In the genomic region with DNA sequence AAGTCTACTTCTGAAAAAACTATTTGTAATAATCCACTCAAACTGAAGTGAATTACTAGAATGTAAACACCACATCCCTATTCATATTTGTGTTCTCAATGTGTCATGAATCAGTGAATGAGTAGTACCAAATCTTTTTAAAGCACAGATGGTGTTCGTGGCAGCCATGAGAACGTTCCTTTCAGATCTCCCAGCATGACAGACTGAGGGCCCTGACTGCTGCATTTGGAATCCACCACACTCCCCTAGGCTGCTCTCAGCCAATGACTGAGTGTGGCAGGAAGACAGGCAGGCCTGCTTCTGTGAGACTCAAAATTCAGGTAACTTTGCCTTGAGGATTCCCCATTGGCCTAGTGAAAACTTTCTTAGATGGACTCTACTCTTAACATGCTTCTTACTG, we compare ENCODE assay signal across 21 cellular contexts. TPM values are rescaled to one million over a fixed set of nuclear protein-coding genes. Genes with fewer than 3 reads are reported as not detected.
DNase-seq lines count a peak whose midpoint lies in the region; ATAC-seq and TF ChIP-seq lines count a peak whose summit lies in the region.
"Had no signal": no experiment of that assay in that cellular context is flagged by ENCODE, and none has a peak within 500 bp of the region (broad histone marks: within the 10 kb centered on the region; RNA-seq: fewer than 3 reads in every experiment).

No MANE protein-coding gene starts in this region.

- H3K4me3 ChIP-seq in MG63 (no peak overlapping the region), osteoblast (ENCODE audit: insufficient read depth, low read length) (no peak overlapping the region)
- H3K4me3 ChIP-seq: Peyer's patch, thyroid gland had no signal

- H3K27ac ChIP-seq in osteoblast (ENCODE audit: low read depth, low read length) = no peak overlapping the region
- H3K27ac ChIP-seq: Peyer's patch, thyroid gland had no signal

- no peaks in the 10 kb centered on the region for H3K36me3 ChIP-seq in MG63
- H3K36me3 ChIP-seq in osteoblast (ENCODE audit: insufficient read depth, low read length) = no peaks in the 10 kb centered on the region
- H3K36me3 ChIP-seq: Peyer's patch, thyroid gland had no signal

- H3K79me2 ChIP-seq in osteoblast (ENCODE audit: insufficient read depth, low read length) = no peaks in the 10 kb centered on the region

- H3K27me3 ChIP-seq in MG63 = no peaks in the 10 kb centered on the region
- H3K27me3 ChIP-seq in osteoblast (ENCODE audit: insufficient read depth, low read length) = no peaks in the 10 kb centered on the region
- H3K27me3 ChIP-seq: Peyer's patch, thyroid gland had no signal

- no peak overlapping the region for H3K4me2 ChIP-seq in osteoblast (ENCODE audit: insufficient read depth, low read length)

- peak; percentile 47 for DNase-seq in NCI-H82 (lab: John Stamatoyannopoulos, UW)
- DNase-seq in NCI-H82 treated with DMSO at 0.1 percent for 48 hours (lab: John Stamatoyannopoulos, UW; ENCODE audit: unreplicated experiment) = no peak
- peak; percentile 25 for DNase-seq in MG63
- DNase-seq in fibroblast of gingiva (ENCODE audit: low read depth) = peak; percentile 2
- no peak for DNase-seq in osteoblast (ENCODE audit: insufficient read length, low spot score, missing footprints)
- no peak for DNase-seq in nucleus accumbens (lab: John Stamatoyannopoulos, UW)
- no peak for DNase-seq in DMS114 treated with DMSO at 0.1 percent for 48 hours (lab: John Stamatoyannopoulos, UW; ENCODE audit: unreplicated experiment)
- DNase-seq: activated CD8-positive, alpha-beta memory T cell treated with anti-CD3 and anti-CD28 coated beads, Interleukin-2, amount 10 ng/mL, durations not matched to agents 7 days and 5 days; activated effector memory CD4-positive, alpha-beta T cell treated with anti-CD3 and anti-CD28 coated beads, Interleukin-2, amount 50 U/mL, for 16 hours; caudate nucleus; CD4-positive, CD25-positive, alpha-beta regulatory T cell; DND-41; effector memory CD4-positive, alpha-beta T cell; Kasumi-1; NCI-H1105 treated with DMSO at 0.1 percent for 48 hours; Peyer's patch; stimulated activated CD4-positive, alpha-beta T cell treated with anti-CD3 and anti-CD28 coated beads, Interleukin-12 subunit alpha, Interleukin-12 subunit beta, amount 100 ng/mL, for 4 hours; stimulated activated naive B cell treated with anti-CD40 and anti-IgM and Interleukin-4, amounts not matched to agents 10 μg/mL and 1 μg/mL and 100 μg/mL, for 72 hours; thyroid gland had no signal

- H3K9me3 ChIP-seq in MG63 (no peaks in the 10 kb centered on the region), osteoblast (ENCODE audit: low read depth, low read length) (no peaks in the 10 kb centered on the region)
- H3K9me3 ChIP-seq: Peyer's patch, thyroid gland had no signal

- no peak for ATAC-seq in GM21367 (IDR thresholded peaks at IDR 0.05; ENCODE audit: unreplicated experiment)
- ATAC-seq: activated CD4-positive, CD25-positive, alpha-beta regulatory T cell treated with anti-CD3 and anti-CD28 coated beads, Interleukin-2, amount 50 U/mL, for 24 hours; activated CD8-positive, alpha-beta memory T cell treated with anti-CD3 and anti-CD28 coated beads, Interleukin-2, amount 10 ng/mL, durations not matched to agents 7 days and 5 days; stimulated activated naive B cell treated with anti-CD40 and anti-IgM and Interleukin-4, amounts not matched to agents 10 μg/mL and 1 μg/mL and 100 μg/mL, for 72 hours had no signal

- H3K4me1 ChIP-seq in osteoblast (ENCODE audit: insufficient read depth, low read length) = no peaks in the 10 kb centered on the region
- H3K4me1 ChIP-seq: Peyer's patch, thyroid gland had no signal

- H2AFZ ChIP-seq in osteoblast (ENCODE audit: low read length) = peak overlapping the region; percentile 70

- no peak for TF ChIP-seq CTCF in osteoblast (IDR thresholded peaks at IDR 0.05; ENCODE audit: extremely low read depth, low read depth, low read length)

- no peaks in the 10 kb centered on the region for H4K20me1 ChIP-seq in osteoblast (ENCODE audit: insufficient read depth, low read length)

RNA-seq across cellular contexts. Expression of gene JMY, which starts 10.9 kb away (rescaled TPM):
- 5.5 TPM in 2 replicates for total RNA-seq in MG63 (2014; rRNA removed; shearing (Covaris generic); ENCODE audit: low replicate concordance)
- total RNA-seq in osteoblast = 30.4 and 30.8 TPM in 2 replicates

Comparison
In these comparisons a context has a peak if more than half of its experiments do, and no peak if none do; other contexts are left out.
1. DNase-seq: peak in NCI-H82 (single experiment), MG63 (single experiment) and fibroblast of gingiva (single experiment); none in NCI-H82 treated with DMSO at 0.1 percent for 48 hours (single experiment), osteoblast (single experiment), nucleus accumbens (0 of 56) and DMS114 treated with DMSO at 0.1 percent for 48 hours (single experiment).